Comparison of ENCODE assay signal across 8 cellular contexts in the genomic region with DNA sequence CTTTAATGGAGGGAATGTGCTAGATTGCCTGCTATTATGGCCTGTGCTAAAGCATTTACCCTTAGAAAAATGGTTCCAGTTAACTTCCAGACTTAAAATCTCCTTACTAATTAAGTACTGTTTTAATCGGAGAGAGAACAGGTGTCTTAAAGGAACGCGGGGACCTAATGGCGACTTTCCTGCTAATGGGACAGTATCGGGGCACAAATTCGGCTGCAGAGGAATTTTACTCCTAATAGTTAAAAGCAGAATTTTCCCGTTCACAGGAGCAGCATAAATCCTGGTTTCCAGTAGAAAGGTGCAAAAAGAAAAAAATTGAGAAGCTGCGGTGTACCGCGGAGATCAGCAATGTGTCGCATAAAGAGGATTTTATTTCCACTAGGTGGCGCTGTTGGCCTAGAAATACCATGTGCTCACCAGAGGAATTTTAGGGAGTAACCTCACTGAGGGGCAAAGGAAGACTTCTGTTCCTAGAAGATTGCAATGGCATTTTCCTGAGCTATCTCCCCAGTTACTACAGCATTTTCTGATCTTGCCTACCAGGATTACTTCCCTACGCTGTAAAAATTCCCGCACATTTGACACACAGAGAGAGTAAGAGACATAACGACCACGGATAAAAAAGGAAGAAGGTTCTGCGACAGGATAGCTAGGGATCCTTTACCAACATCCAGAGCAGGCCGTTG. TPM values are rescaled to one million over a fixed set of nuclear protein-coding genes. Genes with fewer than 3 reads are reported as not detected.
DNase-seq lines count a peak whose midpoint lies in the region; ATAC-seq and TF ChIP-seq lines count a peak whose summit lies in the region.

No MANE protein-coding gene starts in this region.

- POLR2A ChIA-PET in AG04450 (lab: Yijun Ruan, JAX), result no interaction called here

- no peak for ATAC-seq in HG02970 (IDR thresholded peaks at IDR 0.05; ENCODE audit: low FRiP score, unreplicated experiment)

- H3K27ac ChIP-seq in AG04450 (ENCODE audit: low read depth, low read length), result no peak overlapping the region

- H3K9me3 Mint-ChIP-seq in activated CD4-positive, alpha-beta T cell treated with anti-CD3 and anti-CD28 coated beads, Interleukin-2, amount 10 ng/mL, durations not matched to agents 24 days and 14 days, result peaks cover 4% of the 10 kb centered on the region

- peaks cover 3% of the 10 kb centered on the region for H3K36me3 Mint-ChIP-seq in activated CD4-positive, alpha-beta T cell treated with anti-CD3 and anti-CD28 coated beads, Interleukin-2, amount 10 ng/mL, durations not matched to agents 24 days and 14 days (ENCODE audit: low read depth)

- no peak overlapping the region for H3K27ac Mint-ChIP-seq in activated CD4-positive, alpha-beta T cell treated with anti-CD3 and anti-CD28 coated beads, Interleukin-2, amount 10 ng/mL, durations not matched to agents 24 days and 14 days

- H3K27me3 Mint-ChIP-seq in activated CD4-positive, alpha-beta T cell treated with anti-CD3 and anti-CD28 coated beads, Interleukin-2, amount 10 ng/mL, durations not matched to agents 24 days and 14 days, result peaks cover 23% of the 10 kb centered on the region

- H3K9me3 ChIP-seq in AG04450 (ENCODE audit: control insufficient read depth, insufficient read depth, low read length), result peaks cover 8% of the 10 kb centered on the region; the same call in 1 of the 2 replicates

- no peak overlapping the region for H3K4me3 ChIP-seq in AG04450 (ENCODE audit: low read depth, low read length)

- H3K4me1 Mint-ChIP-seq in activated CD4-positive, alpha-beta T cell treated with anti-CD3 and anti-CD28 coated beads, Interleukin-2, amount 10 ng/mL, durations not matched to agents 24 days and 14 days, result no peaks in the 10 kb centered on the region

- TF ChIP-seq CTCF in AG04450 (IDR thresholded peaks at IDR 0.05; ENCODE audit: low read depth, low read length) (peak; percentile 76), GM12873 (IDR thresholded peaks at IDR 0.05; ENCODE audit: insufficient read depth, low read depth, low read length, missing control alignments) (peak; percentile 50)

- CTCF ChIA-PET in AG04450 (lab: Charles Lee), result interaction anchor here (0.6 to 5.1 kb wide), 33 partner anchors 8 to 492 kb away, joined by 3 to 39 read pairs (median 4); a partner anchor contains a TSS

- no peak overlapping the region for H3K4me3 Mint-ChIP-seq in activated CD4-positive, alpha-beta T cell treated with anti-CD3 and anti-CD28 coated beads, Interleukin-2, amount 10 ng/mL, durations not matched to agents 24 days and 14 days

- H3K27me3 ChIP-seq in AG04450 (ENCODE audit: control insufficient read depth, insufficient read depth, low read length), result peaks cover 8% of the 10 kb centered on the region

- intact Hi-C loops in activated CD4-positive, alpha-beta T cell treated with anti-CD3 and anti-CD28 coated beads, Interleukin-2, amount 10 ng/mL, durations not matched to agents 24 days and 14 days (cut with micrococcal nuclease), result loop anchor here (5.0 to 10.0 kb wide), 2 partner anchors 113 to 231 kb away; no protein-coding TSS in a partner anchor

- DNase-seq in AG04450 (ENCODE audit: low read depth, low spot score), result peak; percentile 34
- DNase-seq in NCI-H2196 treated with DMSO at 0.1 percent for 48 hours (lab: John Stamatoyannopoulos, UW; ENCODE audit: unreplicated experiment), result peak; percentile 2
- peak; percentile 88 for DNase-seq in activated CD4-positive, alpha-beta T cell treated with anti-CD3 and anti-CD28 coated beads, Interleukin-2, amount 10 ng/mL, durations not matched to agents 24 days and 14 days
- DNase-seq in dermis microvascular lymphatic vessel endothelial cell (ENCODE audit: low read depth in 2 of 2), result peak; percentile 18 to 65
- peak; percentile 85 for DNase-seq in medulla oblongata (ENCODE audit: extremely low spot score)
- peak; percentile 70 for DNase-seq in stimulated activated CD8-positive, alpha-beta memory T cell treated with anti-CD3 and anti-CD28 coated beads, Interleukin-4, amount 100 ng/mL, for 48 hours

RNA-seq across cellular contexts. Expression of a gene that starts 44.5 kb away (rescaled TPM):
- 1.6 and 2.3 TPM in 2 replicates for polyA plus RNA-seq in AG04450 (2011; rRNA removed)
- 2.3 and 5.0 TPM in 2 replicates for polyA minus RNA-seq in AG04450 (2011; rRNA and poly(A)+ RNA removed)
- total RNA-seq in activated CD4-positive, alpha-beta T cell treated with anti-CD3 and anti-CD28 coated beads, Interleukin-2, amount 10 ng/mL, durations not matched to agents 24 days and 14 days, result 2.8 and 3.2 TPM in 2 replicates
- 0.26 and 0.38 TPM in 2 replicates for total RNA-seq in dermis microvascular lymphatic vessel endothelial cell

RNA-seq across cellular contexts. Expression of a gene that starts 56.1 kb away (rescaled TPM):
- not detected in 2 replicates for polyA plus RNA-seq in AG04450 (2011; rRNA removed)
- polyA minus RNA-seq in AG04450 (2011; rRNA and poly(A)+ RNA removed), result not detected in 2 replicates
- total RNA-seq in activated CD4-positive, alpha-beta T cell treated with anti-CD3 and anti-CD28 coated beads, Interleukin-2, amount 10 ng/mL, durations not matched to agents 24 days and 14 days, result not detected in 2 replicates
- total RNA-seq in dermis microvascular lymphatic vessel endothelial cell, result under 0.01 TPM in 1 of 2 replicates, not detected in the other

Comparison
In these comparisons a context has a peak if more than half of its experiments do, and no peak if none do; other contexts are left out.
1. DNase-seq: peak in every context shown above with its lines; median percentile 88 in activated CD4-positive, alpha-beta T cell treated with anti-CD3 and anti-CD28 coated beads, Interleukin-2, amount 10 ng/mL, durations not matched to agents 24 days and 14 days; 85 in medulla oblongata; 70 in stimulated activated CD8-positive, alpha-beta memory T cell treated with anti-CD3 and anti-CD28 coated beads, Interleukin-4, amount 100 ng/mL, for 48 hours; 42 in dermis microvascular lymphatic vessel endothelial cell; 34 in AG04450; 2 in NCI-H2196 treated with DMSO at 0.1 percent for 48 hours.